Comparison of ENCODE assay signal across 37 cellular contexts in genomic region chr5:150274811-150275210, GRCh38. TPM values are rescaled to one million over a fixed set of nuclear protein-coding genes. Genes with fewer than 3 reads are reported as not detected.
"Had no signal": no experiment of that assay in that cellular context is flagged by ENCODE, and none has a peak within 500 bp of the region (broad histone marks: within the 10 kb centered on the region; RNA-seq: fewer than 3 reads in every experiment).

No MANE protein-coding gene starts in this region.

- H3K27ac Mint-ChIP-seq: activated B cell treated with CpG ODN at 0.5 μM for 24 hours; activated CD4-positive, alpha-beta memory T cell treated with anti-CD3 and anti-CD28 coated beads for 36 hours; activated CD4-positive, alpha-beta T cell treated with anti-CD3 and anti-CD28 coated beads, Interleukin-2, amount 10 ng/mL, durations not matched to agents 24 days and 14 days; activated CD8-positive, alpha-beta T cell treated with anti-CD3 and anti-CD28 coated beads for 36 hours; activated naive CD4-positive, alpha-beta T cell treated with anti-CD3 and anti-CD28 coated beads, Interleukin-2, amount 10 ng/mL, durations not matched to agents 7 days and 5 days; activated naive CD4-positive, alpha-beta T cell treated with anti-CD3 and anti-CD28 coated beads, Interleukin-2, amount 50 U/mL, for 24 hours; activated naive CD8-positive, alpha-beta T cell; activated naive CD8-positive, alpha-beta T cell treated with anti-CD3 and anti-CD28 coated beads, Interleukin-2, amount 10 ng/mL, durations not matched to agents 7 days and 5 days; activated naive CD8-positive, alpha-beta T cell treated with anti-CD3 and anti-CD28 coated beads, Interleukin-2, amount 50 U/mL, for 24 hours; activated T-cell treated with anti-CD3 and anti-CD28 coated beads, Interleukin-2, amount 50 U/mL, for 72 hours; activated T-helper 1 cell treated with anti-CD3 and anti-CD28 coated beads, Interleukin-12 subunit alpha, Interleukin-12 subunit beta, Interleukin-2, Interleukin-4 antibody, amounts not matched to agents 30 ng/mL and 10 ng/mL and 1 ng/mL, durations not matched to agents 14 hours and 24 hours and 36 hours; activated T-helper 2 cell treated with anti-CD3 and anti-CD28 coated beads, Interferon-gamma antibody, Interleukin-2, Interleukin-4, amounts not matched to agents 10 μg/mL and 5 μg/mL and 100 μg/mL, durations not matched to agents 14 hours and 24 hours and 36 hours; T-helper 1 cell treated with Interleukin-12 subunit alpha and Interleukin-12 subunit beta and Interleukin-4 antibody, amounts not matched to agents 30 μg/mL and 1 μg/mL, for 36 hours; T-helper 2 cell treated with Interferon-gamma antibody and Interleukin-4, amounts not matched to agents 5 μg/mL and 100 μg/mL, for 36 hours had no signal

- H3K36me3 ChIP-seq: ascending aorta, cardiac muscle cell had no signal

- ATAC-seq: activated CD8-positive, alpha-beta T cell treated with anti-CD3 and anti-CD28 coated beads for 36 hours; activated naive CD8-positive, alpha-beta T cell treated with anti-CD3 and anti-CD28 coated beads, Interleukin-2, amount 50 U/mL, for 24 hours; activated T-cell treated with anti-CD3 and anti-CD28 coated beads, Interleukin-2, amount 50 U/mL, for 4 hours; activated T-cell treated with anti-CD3 and anti-CD28 coated beads, Interleukin-2, amount 50 U/mL, for 72 hours had no signal

- H3K4me3 ChIP-seq: ascending aorta, cardiac muscle cell had no signal

- H3K4me1 ChIP-seq: ascending aorta had no signal

- H3K4me1 Mint-ChIP-seq: activated B cell treated with CpG ODN at 0.5 μM for 24 hours; activated CD4-positive, alpha-beta T cell treated with anti-CD3 and anti-CD28 coated beads, Interleukin-2, amount 10 ng/mL, durations not matched to agents 24 days and 14 days; activated naive CD4-positive, alpha-beta T cell treated with anti-CD3 and anti-CD28 coated beads, Interleukin-2, amount 50 U/mL, for 24 hours; activated naive CD8-positive, alpha-beta T cell treated with anti-CD3 and anti-CD28 coated beads, Interleukin-2, amount 50 U/mL, for 24 hours had no signal

- H3K27me3 Mint-ChIP-seq: activated naive CD4-positive, alpha-beta T cell treated with anti-CD3 and anti-CD28 coated beads, Interleukin-2, amount 50 U/mL, for 24 hours had no signal

- H3K27ac ChIP-seq: ascending aorta, cardiac muscle cell, VCaP had no signal

- H3K4me3 Mint-ChIP-seq: activated B cell treated with CpG ODN at 0.5 μM for 24 hours; activated CD4-positive, alpha-beta memory T cell treated with anti-CD3 and anti-CD28 coated beads for 36 hours; activated CD4-positive, alpha-beta T cell treated with anti-CD3 and anti-CD28 coated beads, Interleukin-2, amount 10 ng/mL, durations not matched to agents 24 days and 14 days; activated CD8-positive, alpha-beta T cell treated with anti-CD3 and anti-CD28 coated beads for 36 hours; activated naive CD4-positive, alpha-beta T cell treated with anti-CD3 and anti-CD28 coated beads, Interleukin-2, amount 10 ng/mL, durations not matched to agents 7 days and 5 days; activated naive CD4-positive, alpha-beta T cell treated with anti-CD3 and anti-CD28 coated beads, Interleukin-2, amount 50 U/mL, for 24 hours; activated naive CD8-positive, alpha-beta T cell; activated naive CD8-positive, alpha-beta T cell treated with anti-CD3 and anti-CD28 coated beads, Interleukin-2, amount 10 ng/mL, durations not matched to agents 7 days and 5 days; activated naive CD8-positive, alpha-beta T cell treated with anti-CD3 and anti-CD28 coated beads, Interleukin-2, amount 50 U/mL, for 24 hours; activated T-cell treated with anti-CD3 and anti-CD28 coated beads, Interleukin-2, amount 50 U/mL, for 4 hours; activated T-cell treated with anti-CD3 and anti-CD28 coated beads, Interleukin-2, amount 50 U/mL, for 72 hours; activated T-helper 1 cell treated with anti-CD3 and anti-CD28 coated beads, Interleukin-12 subunit alpha, Interleukin-12 subunit beta, Interleukin-2, Interleukin-4 antibody, amounts not matched to agents 30 ng/mL and 10 ng/mL and 1 ng/mL, durations not matched to agents 14 hours and 24 hours and 36 hours; brain; T-helper 1 cell treated with Interleukin-12 subunit alpha and Interleukin-12 subunit beta and Interleukin-4 antibody, amounts not matched to agents 30 μg/mL and 1 μg/mL, for 36 hours; T-helper 2 cell treated with Interferon-gamma antibody and Interleukin-4, amounts not matched to agents 5 μg/mL and 100 μg/mL, for 36 hours had no signal

- H3K9me3 ChIP-seq: ascending aorta had no signal

- DNase-seq: activated B cell treated with CpG ODN at 0.5 μM for 24 hours; activated CD4-positive, alpha-beta memory T cell treated with anti-CD3 and anti-CD28 coated beads for 36 hours; activated CD4-positive, alpha-beta T cell treated with anti-CD3 and anti-CD28 coated beads for 4 hours; activated CD4-positive, alpha-beta T cell treated with anti-CD3 and anti-CD28 coated beads, Interleukin-2, amount 10 ng/mL, durations not matched to agents 24 days and 14 days; activated CD4-positive, alpha-beta T cell treated with anti-CD3 and anti-CD28 coated beads, Interleukin-2, amount 50 U/mL, for 1 hour; activated CD4-positive, alpha-beta T cell treated with anti-CD3 and anti-CD28 coated beads, Interleukin-2, amount 50 U/mL, for 4 hours; activated CD4-positive, CD25-positive, alpha-beta regulatory T cell treated with anti-CD3 and anti-CD28 coated beads, Interleukin-2, amount 50 U/mL, for 72 hours; activated CD8-positive, alpha-beta memory T cell treated with anti-CD3 and anti-CD28 coated beads, Interleukin-2, amount 50 U/mL, for 4 hours; activated CD8-positive, alpha-beta T cell treated with anti-CD3 and anti-CD28 coated beads for 36 hours; activated effector memory CD4-positive, alpha-beta T cell treated with Interleukin-2 at 50 U/mL for 16 hours; activated gamma-delta T cell; activated naive CD4-positive, alpha-beta T cell treated with anti-CD3 and anti-CD28 coated beads, Interleukin-2, amount 10 ng/mL, durations not matched to agents 7 days and 5 days; activated naive CD4-positive, alpha-beta T cell treated with Interleukin-2 at 50 U/mL for 16 hours; activated naive CD8-positive, alpha-beta T cell treated with anti-CD3 and anti-CD28 coated beads, Interleukin-2, amount 10 ng/mL, durations not matched to agents 7 days and 5 days; activated naive CD8-positive, alpha-beta T cell treated with anti-CD3 and anti-CD28 coated beads, Interleukin-2, amount 50 U/mL, for 24 hours; activated T-cell treated with anti-CD3 and anti-CD28 coated beads for 4 hours; activated T-cell treated with anti-CD3 and anti-CD28 coated beads, Interleukin-2, amount 50 U/mL, for 1 hour; activated T-cell treated with anti-CD3 and anti-CD28 coated beads, Interleukin-2, amount 50 U/mL, for 4 hours; activated T-cell treated with anti-CD3 and anti-CD28 coated beads, Interleukin-2, amount 50 U/mL, for 72 hours; amygdala; anterior cingulate cortex; caudate nucleus; cerebellar nuclear complex; T-helper 1 cell; T-helper 2 cell; T-helper 9 cell had no signal

- H3K27me3 ChIP-seq: ascending aorta, cardiac muscle cell had no signal

- H3K9me3 Mint-ChIP-seq: activated B cell treated with CpG ODN at 0.5 μM for 24 hours; activated CD4-positive, alpha-beta memory T cell treated with anti-CD3 and anti-CD28 coated beads for 36 hours; activated CD4-positive, alpha-beta T cell treated with anti-CD3 and anti-CD28 coated beads, Interleukin-2, amount 10 ng/mL, durations not matched to agents 24 days and 14 days; activated CD8-positive, alpha-beta T cell treated with anti-CD3 and anti-CD28 coated beads for 36 hours; activated naive CD4-positive, alpha-beta T cell treated with anti-CD3 and anti-CD28 coated beads, Interleukin-2, amount 10 ng/mL, durations not matched to agents 7 days and 5 days; activated naive CD4-positive, alpha-beta T cell treated with anti-CD3 and anti-CD28 coated beads, Interleukin-2, amount 50 U/mL, for 24 hours; activated naive CD8-positive, alpha-beta T cell treated with anti-CD3 and anti-CD28 coated beads, Interleukin-2, amount 10 ng/mL, durations not matched to agents 7 days and 5 days; activated naive CD8-positive, alpha-beta T cell treated with anti-CD3 and anti-CD28 coated beads, Interleukin-2, amount 50 U/mL, for 24 hours; activated T-cell treated with anti-CD3 and anti-CD28 coated beads, Interleukin-2, amount 50 U/mL, for 4 hours; activated T-cell treated with anti-CD3 and anti-CD28 coated beads, Interleukin-2, amount 50 U/mL, for 72 hours; activated T-helper 1 cell treated with anti-CD3 and anti-CD28 coated beads, Interleukin-12 subunit alpha, Interleukin-12 subunit beta, Interleukin-2, Interleukin-4 antibody, amounts not matched to agents 30 ng/mL and 10 ng/mL and 1 ng/mL, durations not matched to agents 14 hours and 24 hours and 36 hours; activated T-helper 2 cell treated with anti-CD3 and anti-CD28 coated beads, Interferon-gamma antibody, Interleukin-2, Interleukin-4, amounts not matched to agents 10 μg/mL and 5 μg/mL and 100 μg/mL, durations not matched to agents 14 hours and 24 hours and 36 hours; T-helper 1 cell treated with Interleukin-12 subunit alpha and Interleukin-12 subunit beta and Interleukin-4 antibody, amounts not matched to agents 30 μg/mL and 1 μg/mL, for 36 hours; T-helper 2 cell treated with Interferon-gamma antibody and Interleukin-4, amounts not matched to agents 5 μg/mL and 100 μg/mL, for 36 hours had no signal

- H3K36me3 Mint-ChIP-seq: activated CD4-positive, alpha-beta memory T cell treated with anti-CD3 and anti-CD28 coated beads for 36 hours; activated naive CD4-positive, alpha-beta T cell treated with anti-CD3 and anti-CD28 coated beads, Interleukin-2, amount 10 ng/mL, durations not matched to agents 7 days and 5 days; activated naive CD4-positive, alpha-beta T cell treated with anti-CD3 and anti-CD28 coated beads, Interleukin-2, amount 50 U/mL, for 24 hours; activated naive CD8-positive, alpha-beta T cell; activated naive CD8-positive, alpha-beta T cell treated with anti-CD3 and anti-CD28 coated beads, Interleukin-2, amount 10 ng/mL, durations not matched to agents 7 days and 5 days; brain had no signal

RNA-seq across cellular contexts. Expression of gene CAMK2A, which starts 14.8 kb away (rescaled TPM):
- total RNA-seq: activated B cell treated with CpG ODN at 0.5 μM for 24 hours; activated CD4-positive, alpha-beta memory T cell treated with anti-CD3 and anti-CD28 coated beads for 36 hours; activated CD4-positive, alpha-beta T cell treated with anti-CD3 and anti-CD28 coated beads, Interleukin-2, amount 10 ng/mL, durations not matched to agents 24 days and 14 days; activated CD8-positive, alpha-beta memory T cell treated with anti-CD3 and anti-CD28 coated beads for 36 hours; activated CD8-positive, alpha-beta T cell treated with anti-CD3 and anti-CD28 coated beads for 36 hours; activated naive CD8-positive, alpha-beta T cell treated with anti-CD3 and anti-CD28 coated beads, Interleukin-2, amount 10 ng/mL, durations not matched to agents 7 days and 5 days; activated T-cell treated with anti-CD3 and anti-CD28 coated beads, Interleukin-2, amount 50 U/mL, for 4 hours; activated T-cell treated with anti-CD3 and anti-CD28 coated beads, Interleukin-2, amount 50 U/mL, for 72 hours; activated T-helper 1 cell treated with anti-CD3 and anti-CD28 coated beads, Interleukin-12 subunit alpha, Interleukin-12 subunit beta, Interleukin-2, Interleukin-4 antibody, amounts not matched to agents 30 ng/mL and 10 ng/mL and 1 ng/mL, durations not matched to agents 14 hours and 24 hours and 36 hours; activated T-helper 2 cell treated with anti-CD3 and anti-CD28 coated beads, Interferon-gamma antibody, Interleukin-2, Interleukin-4, amounts not matched to agents 10 μg/mL and 5 μg/mL and 100 μg/mL, durations not matched to agents 14 hours and 24 hours and 36 hours; ascending aorta had no signal

RNA-seq across cellular contexts. Expression of gene ARSI, which starts 27.9 kb away (rescaled TPM):
- total RNA-seq: activated B cell treated with CpG ODN at 0.5 μM for 24 hours; activated CD4-positive, alpha-beta memory T cell treated with anti-CD3 and anti-CD28 coated beads for 36 hours; activated CD4-positive, alpha-beta T cell treated with anti-CD3 and anti-CD28 coated beads, Interleukin-2, amount 10 ng/mL, durations not matched to agents 24 days and 14 days; activated CD8-positive, alpha-beta memory T cell treated with anti-CD3 and anti-CD28 coated beads for 36 hours; activated CD8-positive, alpha-beta T cell treated with anti-CD3 and anti-CD28 coated beads for 36 hours; activated naive CD8-positive, alpha-beta T cell treated with anti-CD3 and anti-CD28 coated beads, Interleukin-2, amount 10 ng/mL, durations not matched to agents 7 days and 5 days; activated T-cell treated with anti-CD3 and anti-CD28 coated beads, Interleukin-2, amount 50 U/mL, for 4 hours; activated T-cell treated with anti-CD3 and anti-CD28 coated beads, Interleukin-2, amount 50 U/mL, for 72 hours; activated T-helper 1 cell treated with anti-CD3 and anti-CD28 coated beads, Interleukin-12 subunit alpha, Interleukin-12 subunit beta, Interleukin-2, Interleukin-4 antibody, amounts not matched to agents 30 ng/mL and 10 ng/mL and 1 ng/mL, durations not matched to agents 14 hours and 24 hours and 36 hours; activated T-helper 2 cell treated with anti-CD3 and anti-CD28 coated beads, Interferon-gamma antibody, Interleukin-2, Interleukin-4, amounts not matched to agents 10 μg/mL and 5 μg/mL and 100 μg/mL, durations not matched to agents 14 hours and 24 hours and 36 hours; ascending aorta had no signal
